In genomic region chr7:115113131-115113530, GRCh38 we compare ENCODE assay signal across 27 cellular contexts.
"Had no signal": no experiment of that assay in that cellular context is flagged by ENCODE, and none has a peak within 500 bp of the region (broad histone marks: within the 10 kb centered on the region; RNA-seq: fewer than 3 reads in every experiment).

No MANE protein-coding gene starts in this region.

- H3K4me1 ChIP-seq: esophagus squamous epithelium had no signal

- H3K4me3 ChIP-seq: esophagus squamous epithelium, gastroesophageal sphincter had no signal

- H3K36me3 ChIP-seq: esophagus squamous epithelium, gastroesophageal sphincter had no signal

- DNase-seq: activated CD4-positive, alpha-beta memory T cell treated with anti-CD3 and anti-CD28 coated beads for 36 hours; activated CD4-positive, alpha-beta T cell treated with anti-CD3 and anti-CD28 coated beads for 36 hours; activated CD4-positive, alpha-beta T cell treated with anti-CD3 and anti-CD28 coated beads, Interleukin-2, amount 10 ng/mL, durations not matched to agents 24 days and 14 days; activated CD4-positive, CD25-positive, alpha-beta regulatory T cell; activated CD4-positive, CD25-positive, alpha-beta regulatory T cell treated with anti-CD3 and anti-CD28 coated beads, Interleukin-2, amount 50 U/mL, for 72 hours; activated CD8-positive, alpha-beta memory T cell treated with anti-CD3 and anti-CD28 coated beads, Interleukin-2, amount 10 ng/mL, durations not matched to agents 7 days and 5 days; activated CD8-positive, alpha-beta memory T cell treated with anti-CD3 and anti-CD28 coated beads, Interleukin-2, amount 50 U/mL, for 4 hours; activated CD8-positive, alpha-beta T cell treated with anti-CD3 and anti-CD28 coated beads, Interleukin-2, amount 10 ng/mL, durations not matched to agents 7 days and 5 days; activated gamma-delta T cell; activated naive CD4-positive, alpha-beta T cell; activated naive CD4-positive, alpha-beta T cell treated with anti-CD3 and anti-CD28 coated beads, Interleukin-2, amount 10 ng/mL, durations not matched to agents 7 days and 5 days; activated naive CD8-positive, alpha-beta T cell treated with anti-CD3 and anti-CD28 coated beads, Interleukin-2, amount 10 ng/mL, durations not matched to agents 7 days and 5 days; activated T-cell treated with anti-CD3 and anti-CD28 coated beads, Interleukin-2, amount 50 U/mL, for 1 hour; activated T-cell treated with anti-CD3 and anti-CD28 coated beads, Interleukin-2, amount 50 U/mL, for 48 hours; caudate nucleus; cortex of kidney; dermis blood vessel endothelial cell; effector CD8-positive, alpha-beta T cell; esophagus squamous epithelium; foreskin melanocyte; head of caudate nucleus; T-helper 1 cell; T-helper 17 cell; T1000 had no signal

- ATAC-seq: activated CD4-positive, alpha-beta T cell treated with anti-CD3 and anti-CD28 coated beads for 36 hours; activated CD8-positive, alpha-beta memory T cell treated with anti-CD3 and anti-CD28 coated beads, Interleukin-2, amount 10 ng/mL, durations not matched to agents 7 days and 5 days; activated CD8-positive, alpha-beta T cell treated with anti-CD3 and anti-CD28 coated beads, Interleukin-2, amount 10 ng/mL, durations not matched to agents 7 days and 5 days; activated naive CD4-positive, alpha-beta T cell treated with anti-CD3 and anti-CD28 coated beads, Interleukin-2, amount 50 U/mL, for 72 hours; gastroesophageal sphincter; T-helper 17 cell had no signal

- H3K27me3 ChIP-seq: esophagus squamous epithelium, gastroesophageal sphincter had no signal

- H3K27ac ChIP-seq: epithelial cell of prostate, esophagus squamous epithelium, gastroesophageal sphincter had no signal

- H3K9me3 ChIP-seq: esophagus squamous epithelium, gastroesophageal sphincter had no signal
